ENCODE assay signal across 1 cellular context in the genomic region with DNA sequence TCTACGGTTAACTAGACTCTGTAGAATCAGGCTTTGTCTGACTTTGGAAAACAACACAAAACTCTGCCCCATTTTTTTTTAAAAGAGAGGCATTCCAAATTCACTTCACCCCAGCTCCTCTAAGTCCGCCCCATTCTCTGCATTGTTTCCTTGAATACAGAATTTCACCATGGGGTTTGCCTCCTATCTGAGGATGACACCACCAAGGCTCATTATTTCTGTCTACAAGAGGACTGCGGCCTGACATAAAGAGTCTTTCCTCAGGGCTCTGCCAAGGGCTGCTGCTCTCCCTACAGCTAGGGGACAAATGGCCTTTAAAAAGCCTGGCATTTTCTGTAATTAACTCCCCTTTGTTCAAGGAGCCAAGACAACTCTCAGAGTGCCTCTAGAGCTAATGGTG.
TF ChIP-seq lines count a peak whose summit lies in the region.

No MANE protein-coding gene starts in this region.

TF ChIP-seq in H1, 55 proteins besides CTCF, POLR2A, EP300 and RAD21:
- no peak for TF ChIP-seq EGR1 (IDR thresholded peaks at IDR 0.05; ENCODE audit: borderline replicate concordance, low read depth, low read length)
- TF ChIP-seq CREB1 (IDR thresholded peaks at IDR 0.05) = no peak
TF ChIP-seq in H1: peak in this region for 0.
